19 cellular contexts compared by ENCODE assay signal in genomic region chr2:8541636-8542035, GRCh38.
DNase-seq lines count a peak whose midpoint lies in the region; ATAC-seq and TF ChIP-seq lines count a peak whose summit lies in the region.
"Had no signal": no experiment of that assay in that cellular context is flagged by ENCODE, and none has a peak within 500 bp of the region (broad histone marks: within the 10 kb centered on the region; RNA-seq: fewer than 3 reads in every experiment).

No MANE protein-coding gene starts in this region.

- peaks cover 61% of the 10 kb centered on the region for H3K4me1 Mint-ChIP-seq in activated naive CD8-positive, alpha-beta T cell (ENCODE audit: low read depth)
- H3K4me1 Mint-ChIP-seq in activated naive CD8-positive, alpha-beta T cell treated with anti-CD3 and anti-CD28 coated beads for 36 hours, result peaks cover 64% of the 10 kb centered on the region
- H3K4me1 Mint-ChIP-seq in T-cell (peaks cover 57 to 76% (median 59%) of the 10 kb centered on the region in 3 donors), type B pancreatic cell (ENCODE audit: unreplicated experiment) (peaks cover 65% of the 10 kb centered on the region)

- no peaks in the 10 kb centered on the region for H3K36me3 ChIP-seq in WERI-Rb-1
- H3K36me3 ChIP-seq: heart left ventricle had no signal

- no peak overlapping the region for H3K27ac ChIP-seq in WERI-Rb-1
- H3K27ac ChIP-seq: SK-N-MC had no signal

- POLR2A ChIA-PET in T-cell (lab: Charles Lee), result no interaction called here

- peaks cover 2% of the 10 kb centered on the region for H3K27me3 Mint-ChIP-seq in activated naive CD8-positive, alpha-beta T cell
- H3K27me3 Mint-ChIP-seq in activated naive CD8-positive, alpha-beta T cell treated with anti-CD3 and anti-CD28 coated beads for 36 hours, result peaks cover 7% of the 10 kb centered on the region
- H3K27me3 Mint-ChIP-seq in T-cell, result no peaks in the 10 kb centered on the region
- no peaks in the 10 kb centered on the region for H3K27me3 Mint-ChIP-seq in type B pancreatic cell

- no peak for TF ChIP-seq CTCF in type B pancreatic cell (conservative IDR thresholded peaks at IDR 0.05)
- TF ChIP-seq CTCF in WERI-Rb-1 (IDR thresholded peaks at IDR 0.05; ENCODE audit: low read depth, low read length), result no peak

- H3K27ac Mint-ChIP-seq in activated naive CD8-positive, alpha-beta T cell, result peak overlapping the region; percentile 67
- no peak overlapping the region for H3K27ac Mint-ChIP-seq in activated naive CD8-positive, alpha-beta T cell treated with anti-CD3 and anti-CD28 coated beads for 36 hours
- H3K27ac Mint-ChIP-seq in T-cell (peak overlapping the region; percentile 4 to 47), type B pancreatic cell (peak overlapping the region; percentile 97)
- H3K27ac Mint-ChIP-seq: memory B cell had no signal

- H3K4me3 Mint-ChIP-seq in activated naive CD8-positive, alpha-beta T cell, result no peak overlapping the region
- H3K4me3 Mint-ChIP-seq in activated naive CD8-positive, alpha-beta T cell treated with anti-CD3 and anti-CD28 coated beads for 36 hours, result no peak overlapping the region
- peak overlapping the region in 1 of 3 donors; percentile 39 for H3K4me3 Mint-ChIP-seq in T-cell
- H3K4me3 Mint-ChIP-seq in type B pancreatic cell, result peak overlapping the region; percentile 42
- H3K4me3 Mint-ChIP-seq: memory B cell had no signal

- H3K36me3 Mint-ChIP-seq in activated naive CD8-positive, alpha-beta T cell, result no peaks in the 10 kb centered on the region
- H3K36me3 Mint-ChIP-seq in activated naive CD8-positive, alpha-beta T cell treated with anti-CD3 and anti-CD28 coated beads for 36 hours, result no peaks in the 10 kb centered on the region
- no peaks in the 10 kb centered on the region for H3K36me3 Mint-ChIP-seq in T-cell
- H3K36me3 Mint-ChIP-seq in type B pancreatic cell, result no peaks in the 10 kb centered on the region
- H3K36me3 Mint-ChIP-seq: memory B cell had no signal

- H3K4me3 ChIP-seq in WERI-Rb-1 (ENCODE audit: low read depth, low read length), result no peak overlapping the region
- H3K4me3 ChIP-seq: heart left ventricle, SK-N-MC had no signal

- DNase-seq in activated naive CD8-positive, alpha-beta T cell treated with anti-CD3 and anti-CD28 coated beads for 36 hours, result no peak
- DNase-seq in T-cell (no peak), mesenteric fat pad (ENCODE audit: low spot score) (peak; percentile 57), type B pancreatic cell (ENCODE audit: extremely low spot score, unreplicated experiment) (no peak), WERI-Rb-1 (no peak), GM03348 (ENCODE audit: low spot score) (no peak)
- DNase-seq: amniotic stem cell; central memory CD4-positive, alpha-beta T cell; effector memory CD4-positive, alpha-beta T cell; heart left ventricle; NCI-H2029 treated with DMSO at 0.1 percent for 48 hours; NCI-H510A treated with DMSO at 0.1 percent for 48 hours; substantia nigra had no signal

- H3K9me3 Mint-ChIP-seq in activated naive CD8-positive, alpha-beta T cell (ENCODE audit: low read depth), result no peaks in the 10 kb centered on the region
- H3K9me3 Mint-ChIP-seq in activated naive CD8-positive, alpha-beta T cell treated with anti-CD3 and anti-CD28 coated beads for 36 hours, result no peaks in the 10 kb centered on the region
- H3K9me3 Mint-ChIP-seq in T-cell (no peaks in the 10 kb centered on the region), type B pancreatic cell (no peaks in the 10 kb centered on the region)
- H3K9me3 Mint-ChIP-seq: memory B cell had no signal

- ATAC-seq in T-cell (replicated peaks in 1 of 4) (no peak), GM19324 (IDR thresholded peaks at IDR 0.05; ENCODE audit: low FRiP score, unreplicated experiment) (no peak)
- ATAC-seq: heart left ventricle, HepG2, right cardiac atrium had no signal

- no peaks in the 10 kb centered on the region for H3K9me3 ChIP-seq in WERI-Rb-1 (ENCODE audit: severe bottlenecking)
- H3K9me3 ChIP-seq: heart left ventricle had no signal

- CTCF ChIA-PET in T-cell (lab: Charles Lee), result no interaction called here

- H3K27me3 ChIP-seq in WERI-Rb-1 (ENCODE audit: insufficient read depth, low read depth, severe bottlenecking), result no peaks in the 10 kb centered on the region
- H3K27me3 ChIP-seq: heart left ventricle had no signal
